ENCODE assay signal across 1 cellular context in the genomic region with DNA sequence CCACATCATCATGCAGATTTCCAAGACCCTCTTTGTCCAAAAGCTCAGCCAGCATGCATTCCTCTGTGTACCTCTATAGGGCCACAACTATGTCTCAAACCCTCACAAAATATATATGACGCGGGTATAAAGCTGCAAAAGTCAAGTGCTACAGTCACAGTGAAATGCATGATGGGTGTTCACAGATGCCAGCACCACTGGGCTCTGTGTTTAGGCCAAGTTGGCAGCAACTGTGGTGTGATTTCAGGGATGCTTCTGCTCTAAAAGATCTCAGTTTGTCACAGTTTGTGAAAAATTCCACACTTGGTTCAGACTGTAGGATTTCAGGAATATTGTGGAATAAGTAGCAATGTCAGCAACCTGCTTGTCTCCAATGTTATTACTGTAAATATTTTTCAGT.
TF ChIP-seq lines count a peak whose summit lies in the region.

No MANE protein-coding gene starts in this region.

TF ChIP-seq in HepG2, 621 proteins besides CTCF, POLR2A, EP300 and RAD21 (continued from another document):
- TF ChIP-seq, protein P1, sequence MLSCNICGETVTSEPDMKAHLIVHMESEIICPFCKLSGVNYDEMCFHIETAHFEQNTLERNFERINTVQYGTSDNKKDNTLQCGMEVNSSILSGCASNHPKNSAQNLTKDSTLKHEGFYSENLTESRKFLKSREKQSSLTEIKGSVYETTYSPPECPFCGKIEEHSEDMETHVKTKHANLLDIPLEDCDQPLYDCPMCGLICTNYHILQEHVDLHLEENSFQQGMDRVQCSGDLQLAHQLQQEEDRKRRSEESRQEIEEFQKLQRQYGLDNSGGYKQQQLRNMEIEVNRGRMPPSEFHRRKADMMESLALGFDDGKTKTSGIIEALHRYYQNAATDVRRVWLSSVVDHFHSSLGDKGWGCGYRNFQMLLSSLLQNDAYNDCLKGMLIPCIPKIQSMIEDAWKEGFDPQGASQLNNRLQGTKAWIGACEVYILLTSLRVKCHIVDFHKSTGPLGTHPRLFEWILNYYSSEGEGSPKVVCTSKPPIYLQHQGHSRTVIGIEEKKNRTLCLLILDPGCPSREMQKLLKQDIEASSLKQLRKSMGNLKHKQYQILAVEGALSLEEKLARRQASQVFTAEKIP (CRISPR knock-in tag; IDR thresholded peaks at IDR 0.05; ENCODE audit: borderline replicate concordance), result no peak
